Comparison of ENCODE assay signal across 12 cellular contexts in genomic region chr13:44398606-44399005, GRCh38. TPM values are rescaled to one million over a fixed set of nuclear protein-coding genes. Genes with fewer than 3 reads are reported as not detected.
"Had no signal": no experiment of that assay in that cellular context is flagged by ENCODE, and none has a peak within 500 bp of the region (broad histone marks: within the 10 kb centered on the region; RNA-seq: fewer than 3 reads in every experiment).

No MANE protein-coding gene starts in this region.

- DNase-seq: activated CD4-positive, alpha-beta T cell treated with anti-CD3 and anti-CD28 coated beads for 4 hours; activated CD8-positive, alpha-beta memory T cell treated with anti-CD3 and anti-CD28 coated beads, Interleukin-2, amount 50 U/mL, for 4 hours; activated CD8-positive, alpha-beta T cell treated with anti-CD3 and anti-CD28 coated beads for 36 hours; activated gamma-delta T cell treated with Interleukin-2 at 50 U/mL for 16 hours; activated naive CD4-positive, alpha-beta T cell treated with anti-CD3 and anti-CD28 coated beads, Interleukin-2, amount 50 U/mL, for 16 hours; activated naive CD8-positive, alpha-beta T cell treated with anti-CD3 and anti-CD28 coated beads, Interleukin-2, amount 10 ng/mL, durations not matched to agents 7 days and 5 days; activated T-cell treated with anti-CD3 and anti-CD28 coated beads, Interleukin-2, amount 50 U/mL, for 72 hours; Kasumi-1; KBM-7; NCI-H446; PC-3 had no signal

RNA-seq across cellular contexts. Expression of gene SERP2, which starts 25.0 kb away (rescaled TPM):
- total RNA-seq: SK-MEL-5 had no signal
